8 cellular contexts compared by ENCODE assay signal in genomic region chr6:73585566-73586415, GRCh38.
DNase-seq lines count a peak whose midpoint lies in the region; ATAC-seq, FAIRE-seq and TF ChIP-seq lines count a peak whose summit lies in the region.

No MANE protein-coding gene starts in this region.

- TF ChIP-seq CTCF in GM12878 (IDR thresholded peaks at IDR 0.05 in 2 of 3, conservative IDR thresholded peaks at IDR 0.05 in 1 of 3; ENCODE audit: control insufficient read depth in 2 of 3, extremely low read depth in 1 of 3, insufficient read depth in 1 of 3, low read depth in 3 of 3, low read length in 3 of 3): no peak
- TF ChIP-seq CTCF in smooth muscle cell (IDR thresholded peaks at IDR 0.05; ENCODE audit: borderline replicate concordance, insufficient read depth, poor library complexity, severe bottlenecking): no peak

- H3K4me2 ChIP-seq in GM12878 (ENCODE audit: control insufficient read depth, insufficient read depth) (peak overlapping the region; percentile 72), smooth muscle cell (peak overlapping the region; percentile 85)

- peak; percentile 74 for FAIRE-seq in GM12878 (lab: Jason Lieb, UNC)

- no peaks in the 10 kb centered on the region for H3K27me3 ChIP-seq in GM12878 (replicated peaks in 1 of 2; ENCODE audit: control insufficient read depth in 2 of 2, insufficient read depth in 2 of 2, low read length in 1 of 2)
- no peaks in the 10 kb centered on the region for H3K27me3 ChIP-seq in iPS-20b (ENCODE audit: insufficient read depth, low read length)
- no peaks in the 10 kb centered on the region for H3K27me3 ChIP-seq in smooth muscle cell (ENCODE audit: low read depth)

- TF ChIP-seq POLR2A in Raji (IDR thresholded peaks at IDR 0.05; ENCODE audit: insufficient read depth, low read depth, low read length): peak; percentile 78
- TF ChIP-seq POLR2A in GM12878 (IDR thresholded peaks at IDR 0.05; ENCODE audit: low read depth, low read length): no peak

- ATAC-seq in GM19452 (IDR thresholded peaks at IDR 0.05; ENCODE audit: unreplicated experiment) (peak; percentile 76), HG03469 (IDR thresholded peaks at IDR 0.05; ENCODE audit: unreplicated experiment) (peak; percentile 66), GM12878 (peak; percentile 87)

- POLR2A ChIA-PET in GM12878 (lab: Charles Lee): interaction anchor here (0.6 to 2.8 kb wide), 18 partner anchors 23 to 192 kb away, joined by 3 to 55 read pairs (median 4); partner anchors contain the start of genes CGAS, EEF1A1, MTO1 and SLC17A5

- H4K20me1 ChIP-seq in GM12878 (ENCODE audit: control insufficient read depth, insufficient read depth) (no peaks in the 10 kb centered on the region), smooth muscle cell (ENCODE audit: low read depth) (no peaks in the 10 kb centered on the region)

- intact Hi-C loops in GM12878 (cut with micrococcal nuclease; ENCODE audit: unreplicated experiment): loop anchor here (1.0 kb wide), 2 partner anchors 25 to 62 kb away; no protein-coding TSS in a partner anchor

- H3K27ac ChIP-seq in GM12878 (ENCODE audit: control insufficient read depth, insufficient read depth): peak overlapping the region; percentile 95
- peak overlapping the region; percentile 78 for H3K27ac ChIP-seq in iPS-20b (ENCODE audit: low read length)
- peak overlapping the region; percentile 99 for H3K27ac ChIP-seq in smooth muscle cell (ENCODE audit: low read depth)

- H3K36me3 ChIP-seq in GM12878 (ENCODE audit: control insufficient read depth in 2 of 2, insufficient read depth in 2 of 2, low read length in 1 of 2) (no peaks in the 10 kb centered on the region), iPS-20b (ENCODE audit: insufficient read depth, low read depth, low read length) (no peaks in the 10 kb centered on the region), smooth muscle cell (ENCODE audit: low read depth) (no peaks in the 10 kb centered on the region)

- DNase-seq in DMS53 treated with DMSO at 0.1 percent for 48 hours (lab: John Stamatoyannopoulos, UW; ENCODE audit: unreplicated experiment) (peak; percentile 79), GM12878 (ENCODE audit: low read depth, low spot score) (peak; percentile 66), smooth muscle cell (lab: John Stamatoyannopoulos, UW; ENCODE audit: unreplicated experiment) (no peak), NCI-H1694 (lab: John Stamatoyannopoulos, UW) (no peak)

- H3K9me3 ChIP-seq in GM12878 (replicated peaks; ENCODE audit: control insufficient read depth, insufficient read depth, low read length) (no peaks in the 10 kb centered on the region), iPS-20b (ENCODE audit: insufficient read depth, low read depth, low read length) (no peaks in the 10 kb centered on the region), smooth muscle cell (replicated peaks; ENCODE audit: low read depth) (no peaks in the 10 kb centered on the region)

- H3K4me3 ChIP-seq in GM12878 (peak overlapping the region; percentile 29), iPS-20b (ENCODE audit: low read length) (peak overlapping the region; percentile 19; the same call in 1 of the 2 replicates), smooth muscle cell (peak overlapping the region; percentile 49)

- H3K79me2 ChIP-seq in GM12878 (ENCODE audit: control insufficient read depth, insufficient read depth, low read length) (no peaks in the 10 kb centered on the region), smooth muscle cell (ENCODE audit: low read depth) (no peaks in the 10 kb centered on the region)

- H3F3A ChIP-seq in smooth muscle cell (ENCODE audit: low read depth): peaks cover 25% of the 10 kb centered on the region

- RAD21 ChIA-PET in GM12878 (lab: Charles Lee; ENCODE audit: unreplicated experiment): interaction anchor here (0.7 to 3.1 kb wide), 15 partner anchors 19 to 135 kb away, joined by 3 to 49 read pairs (median 5); partner anchors contain the start of genes CGAS and EEF1A1

- CTCF ChIA-PET in GM12878 (lab: Yijun Ruan, JAX): interaction anchor here (0.5 to 1.9 kb wide), 12 partner anchors 8 to 148 kb away, joined by 3 to 11 read pairs (median 4); no protein-coding TSS in a partner anchor

- H2AFZ ChIP-seq in GM12878 (ENCODE audit: control insufficient read depth, low read depth, low read length) (peak overlapping the region; percentile 91), smooth muscle cell (ENCODE audit: low read depth) (peak overlapping the region; percentile 87)

- no peak for TF ChIP-seq RAD21 in GM12878 (IDR thresholded peaks at IDR 0.05; ENCODE audit: insufficient read depth, low read depth, low read length)

- in situ Hi-C loops in GM12878 (cut with MboI): no loop called here

- TF ChIP-seq EP300 in GM12878 (IDR thresholded peaks at IDR 0.05; ENCODE audit: borderline replicate concordance in 1 of 2, control insufficient read depth in 1 of 2, low read depth in 2 of 2, low read length in 2 of 2): peak in 1 of 2 experiments; percentile 39; a peak in 1 of 4 replicates

- BruUV-seq in GM12878 (replicated peaks; lab: Mats Ljungman, UMichigan): no TSS peak

- H3K9ac ChIP-seq in GM12878 (ENCODE audit: control insufficient read depth, insufficient read depth, low read length) (peak overlapping the region; percentile 73), iPS-20b (ENCODE audit: low read depth, low read length) (peak overlapping the region; percentile 56; the same call in 1 of the 2 replicates), smooth muscle cell (ENCODE audit: low read depth) (peak overlapping the region; percentile 91)

- SMC1A ChIA-PET in GM12878 (lab: Charles Lee; ENCODE audit: uncharacterized antibody, unreplicated experiment): interaction anchor here (0.5 to 3.0 kb wide), 24 partner anchors 9 to 162 kb away, joined by 3 to 38 read pairs (median 6); partner anchors contain the start of genes EEF1A1 and MTO1

- WGBS in GM12878 (ENCODE audit: insufficient coverage, insufficient replicate concordance, low lambda C conversion rate, missing lambda C conversion rate): 0% methylated on average over 3 of the region's 3 CpGs
- WGBS in smooth muscle cell (ENCODE audit: low lambda C conversion rate): 2% methylated on average over 3 of the region's 3 CpGs

- H3K4me1 ChIP-seq in GM12878 (ENCODE audit: control insufficient read depth, insufficient read depth, low read length) (peaks cover 18% of the 10 kb centered on the region), iPS-20b (ENCODE audit: insufficient read depth, low read length) (peaks cover 20% of the 10 kb centered on the region; the same call in 1 of the 2 replicates), smooth muscle cell (ENCODE audit: low read depth) (peaks cover 13% of the 10 kb centered on the region)

TF ChIP-seq in GM12878, 131 proteins besides CTCF, POLR2A, EP300 and RAD21 (continues in another document):
- TF ChIP-seq TAF1 (IDR thresholded peaks at IDR 0.05; ENCODE audit: borderline replicate concordance, low read depth, low read length) (no peak; the same call in 1 of the 2 replicates), ATF3 (IDR thresholded peaks at IDR 0.05; ENCODE audit: borderline replicate concordance, extremely low read depth, low read depth, low read length) (no peak), NFXL1 (IDR thresholded peaks at IDR 0.05; ENCODE audit: borderline replicate concordance) (no peak), ZBTB40 (IDR thresholded peaks at IDR 0.05; ENCODE audit: borderline replicate concordance) (no peak), SMAD5 (IDR thresholded peaks at IDR 0.05; ENCODE audit: low read depth) (no peak)

Comparison
In these comparisons a context has a peak if more than half of its experiments do, and no peak if none do; other contexts are left out.
1. DNase-seq: peak in DMS53 treated with DMSO at 0.1 percent for 48 hours (single experiment) and GM12878 (single experiment); none in smooth muscle cell (single experiment) and NCI-H1694 (single experiment).
2. Peak in every context shown above with its lines, with median percentiles within 50 percentile points of each other: ATAC-seq, H3K27ac ChIP-seq, H3K4me3 ChIP-seq and H3K9ac ChIP-seq.